9 cellular contexts compared by ENCODE assay signal in genomic region chr3:57803647-57804081, GRCh38. TPM values are rescaled to one million over a fixed set of nuclear protein-coding genes. Genes with fewer than 3 reads are reported as not detected.
DNase-seq lines count a peak whose midpoint lies in the region; ATAC-seq and TF ChIP-seq lines count a peak whose summit lies in the region.
"Had no signal": no experiment of that assay in that cellular context is flagged by ENCODE, and none has a peak within 500 bp of the region (broad histone marks: within the 10 kb centered on the region; RNA-seq: fewer than 3 reads in every experiment).

No MANE protein-coding gene starts in this region.

- H3K4me3 ChIP-seq in OCI-LY1 (ENCODE audit: low read depth, low read length, poor library complexity, severe bottlenecking) (no peak overlapping the region), duodenal mucosa (ENCODE audit: low read depth in 1 of 2, low read length in 2 of 2) (peak overlapping the region; percentile 11 to 16)

- no peaks in the 10 kb centered on the region; the same call in 1 of the 2 replicates for H3F3A ChIP-seq in OCI-LY1 (ENCODE audit: insufficient read depth, low read length)

- H3K9me2 ChIP-seq in OCI-LY1 (ENCODE audit: low read depth, low read length): no peaks in the 10 kb centered on the region

- TF ChIP-seq CTCF in OCI-LY1 (IDR thresholded peaks at IDR 0.05; ENCODE audit: low read length): no peak

- no peak overlapping the region for H3K27ac ChIP-seq in OCI-LY1 (ENCODE audit: low read depth, low read length, poor library complexity, severe bottlenecking)
- peak overlapping the region; percentile 5 for H3K27ac ChIP-seq in duodenal mucosa (ENCODE audit: low read depth, low read length)
- H3K27ac ChIP-seq: parathyroid adenoma had no signal

- H3K36me3 ChIP-seq in OCI-LY1 (ENCODE audit: insufficient read depth, low read length) (no peaks in the 10 kb centered on the region), duodenal mucosa (ENCODE audit: control insufficient read depth in 1 of 2, insufficient read depth in 2 of 2, low read length in 2 of 2) (no peaks in the 10 kb centered on the region)

- no peaks in the 10 kb centered on the region for H3K9me3 ChIP-seq in OCI-LY1 (ENCODE audit: low read length)
- no peaks in the 10 kb centered on the region for H3K9me3 ChIP-seq in duodenal mucosa (ENCODE audit: control insufficient read depth in 1 of 2, low read length in 2 of 2)

- H3K79me2 ChIP-seq in OCI-LY1 (ENCODE audit: insufficient read depth, low read length): peaks cover 59% of the 10 kb centered on the region

- H3K4me1 ChIP-seq in OCI-LY1 (ENCODE audit: insufficient read depth, low read length, severe bottlenecking): peaks cover 16% of the 10 kb centered on the region
- H3K4me1 ChIP-seq in duodenal mucosa (ENCODE audit: control insufficient read depth in 1 of 2, insufficient read depth in 2 of 2, low read length in 2 of 2): peaks cover 12 to 22% of the 10 kb centered on the region in 2 donors
- H3K4me1 ChIP-seq: parathyroid adenoma had no signal

- no peak for ATAC-seq in GM21423 (IDR thresholded peaks at IDR 0.05; ENCODE audit: unreplicated experiment)
- ATAC-seq in HG03280 (IDR thresholded peaks at IDR 0.05; ENCODE audit: unreplicated experiment): no peak

- H4K20me1 ChIP-seq in OCI-LY1 (ENCODE audit: insufficient read depth, low read length): no peaks in the 10 kb centered on the region

- DNase-seq in Daoy (ENCODE audit: low read depth) (peak; percentile 86), mucosa of gallbladder (ENCODE audit: low spot score) (peak; percentile 54), NOMO-1 treated with DMSO at 0.1 percent for 48 hours (lab: John Stamatoyannopoulos, UW; ENCODE audit: unreplicated experiment) (no peak), NK-92 (lab: John Stamatoyannopoulos, UW; ENCODE audit: unreplicated experiment) (no peak)

- no peaks in the 10 kb centered on the region for H3K27me3 ChIP-seq in OCI-LY1 (ENCODE audit: insufficient read depth, low read length)
- H3K27me3 ChIP-seq in duodenal mucosa (ENCODE audit: control insufficient read depth in 1 of 2, insufficient read depth in 2 of 2, low read length in 2 of 2): no peaks in the 10 kb centered on the region

- peak overlapping the region; percentile 31; the same call in 1 of the 2 replicates for H3K4me2 ChIP-seq in OCI-LY1 (ENCODE audit: low read length)

- H3K9ac ChIP-seq in OCI-LY1 (ENCODE audit: low read length) (no peak overlapping the region), duodenal mucosa (ENCODE audit: low read depth in 1 of 2, low read length in 2 of 2) (no peak overlapping the region)
- H3K9ac ChIP-seq: parathyroid adenoma had no signal

- no peak overlapping the region for H2AFZ ChIP-seq in OCI-LY1 (ENCODE audit: low read length)
- H2AFZ ChIP-seq: parathyroid adenoma had no signal

RNA-seq across cellular contexts. Expression of gene SLMAP, which starts 47.6 kb away (rescaled TPM):
- 32.6 and 34.9 TPM in 2 replicates for total RNA-seq in Daoy (2014; rRNA removed; shearing (Covaris generic))
- total RNA-seq in mucosa of gallbladder: 152 TPM

Comparison
In these comparisons a context has a peak if more than half of its experiments do, and no peak if none do; other contexts are left out.
1. DNase-seq: peak in Daoy (single experiment) and mucosa of gallbladder (single experiment); none in NOMO-1 treated with DMSO at 0.1 percent for 48 hours (single experiment) and NK-92 (single experiment).